In genomic region chr1:109281680-109282496, GRCh38 we compare ENCODE assay signal across 9 cellular contexts. TPM values are rescaled to one million over a fixed set of nuclear protein-coding genes. Genes with fewer than 3 reads are reported as not detected.
DNase-seq lines count a peak whose midpoint lies in the region; ATAC-seq, FAIRE-seq and TF ChIP-seq lines count a peak whose summit lies in the region.
"Had no signal": no experiment of that assay in that cellular context is flagged by ENCODE, and none has a peak within 500 bp of the region (broad histone marks: within the 10 kb centered on the region; RNA-seq: fewer than 3 reads in every experiment).

No MANE protein-coding gene starts in this region.

- no peak for ATAC-seq in GM21723 (IDR thresholded peaks at IDR 0.05; ENCODE audit: unreplicated experiment)

- H3K27ac ChIP-seq in muscle layer of duodenum (ENCODE audit: low read length) = peak overlapping the region; percentile 29

- H3K4me1 ChIP-seq in muscle layer of duodenum (ENCODE audit: control insufficient read depth in 1 of 2, insufficient read depth in 2 of 2, low read length in 2 of 2) = peaks cover 13 to 22% of the 10 kb centered on the region in 2 donors

- FAIRE-seq in bronchial epithelial cell (lab: Jason Lieb, UNC) = no peak

- DNase-seq in C1 segment of cervical spinal cord (lab: John Stamatoyannopoulos, UW) (peak in 9 of 14 donors; percentile 6 to 72 (median 63)), LNCaP clone FGC (ENCODE audit: low read depth) (no peak), bronchial epithelial cell (ENCODE audit: low read depth) (no peak), HUDEP-2 (lab: John Stamatoyannopoulos, UW; ENCODE audit: unreplicated experiment in 76 of 76) (no peak)
- no peak for DNase-seq in stimulated activated CD4-positive, alpha-beta T cell treated with anti-CD3 and anti-CD28 coated beads, Interleukin-4, amount 100 ng/mL, for 4 hours
- no peak for DNase-seq in activated CD8-positive, alpha-beta memory T cell treated with anti-CD3 and anti-CD28 coated beads, Interleukin-2, amount 50 U/mL, for 48 hours
- DNase-seq: left colon had no signal

- peaks cover 1% of the 10 kb centered on the region for H3K36me3 ChIP-seq in bronchial epithelial cell (ENCODE audit: control insufficient read depth, insufficient read depth, low read length)
- no peaks in the 10 kb centered on the region for H3K36me3 ChIP-seq in muscle layer of duodenum (ENCODE audit: control insufficient read depth in 1 of 2, insufficient read depth in 2 of 2, low read length in 2 of 2)

- peak overlapping the region; percentile 81 for H3K4me3 ChIP-seq in LNCaP clone FGC (ENCODE audit: low read depth, low read length)
- H3K4me3 ChIP-seq in bronchial epithelial cell (ENCODE audit: low read depth, low read length) = peak overlapping the region; percentile 67
- peak overlapping the region; percentile 72 to 78 for H3K4me3 ChIP-seq in muscle layer of duodenum (ENCODE audit: low read depth in 1 of 2, low read length in 2 of 2)

- H3K27me3 ChIP-seq in bronchial epithelial cell (ENCODE audit: control insufficient read depth, insufficient read depth, low read length) (no peaks in the 10 kb centered on the region), muscle layer of duodenum (ENCODE audit: low read depth, low read length) (no peaks in the 10 kb centered on the region)

- no peaks in the 10 kb centered on the region for H3K9me3 ChIP-seq in muscle layer of duodenum (ENCODE audit: control insufficient read depth in 1 of 2, low read length in 2 of 2)

- TF ChIP-seq CTCF in LNCaP clone FGC (IDR thresholded peaks at IDR 0.05; ENCODE audit: control insufficient read depth, extremely low read depth, insufficient read depth) (no peak), bronchial epithelial cell (IDR thresholded peaks at IDR 0.05; ENCODE audit: insufficient read depth, low read length, severe bottlenecking) (no peak)

RNA-seq across cellular contexts. Expression of gene PSRC1, which starts 1.1 kb away (rescaled TPM):
- 1.1 and 1.8 TPM in 2 replicates for total RNA-seq in bronchial epithelial cell

RNA-seq across cellular contexts. Expression of gene MYBPHL, which starts 24.9 kb away (rescaled TPM):
- total RNA-seq in bronchial epithelial cell = 0.26 TPM in 1 of 2 replicates, not detected in the other
- total RNA-seq: left colon had no signal

RNA-seq across cellular contexts. Expression of gene CELSR2, which starts 32.5 kb away (rescaled TPM):
- total RNA-seq in bronchial epithelial cell = 9.2 and 30.6 TPM in 2 replicates

Comparison
In these comparisons a context has a peak if more than half of its experiments do, and no peak if none do; other contexts are left out.
1. DNase-seq: peak in C1 segment of cervical spinal cord (9 of 14); none in LNCaP clone FGC (single experiment), bronchial epithelial cell (single experiment), stimulated activated CD4-positive, alpha-beta T cell treated with anti-CD3 and anti-CD28 coated beads, Interleukin-4, amount 100 ng/mL, for 4 hours (0 of 2), activated CD8-positive, alpha-beta memory T cell treated with anti-CD3 and anti-CD28 coated beads, Interleukin-2, amount 50 U/mL, for 48 hours (single experiment) and HUDEP-2 (0 of 76).
2. Peak in every context shown above with its lines, with median percentiles within 50 percentile points of each other: H3K4me3 ChIP-seq.